ENCODE assay signal across 2 cellular contexts in the genomic region with DNA sequence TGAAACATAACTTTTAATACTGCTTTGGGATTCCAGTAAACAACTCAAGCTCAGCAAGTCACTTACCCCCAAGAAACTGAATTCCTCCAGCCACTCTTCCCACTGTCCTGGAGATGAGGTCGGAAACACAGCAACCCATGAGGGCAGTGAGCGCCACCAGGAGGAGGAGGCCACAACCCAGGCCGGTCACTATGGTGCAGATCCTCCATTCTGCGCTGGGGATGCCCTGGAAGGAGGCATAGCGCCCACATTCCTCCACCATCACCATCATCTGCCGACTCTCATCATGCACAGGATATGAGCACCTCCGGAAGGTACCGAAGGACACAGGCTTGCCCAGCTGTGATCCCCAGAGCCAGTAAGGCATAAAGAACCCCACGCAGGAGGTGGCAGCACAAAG.
TF ChIP-seq lines count a peak whose summit lies in the region.

No MANE protein-coding gene starts in this region.

TF ChIP-seq in Ishikawa, 13 proteins besides CTCF, POLR2A, EP300 and RAD21 (continued from another document):
- TF ChIP-seq REST (IDR thresholded peaks at IDR 0.05; ENCODE audit: low read depth) (no peak), TEAD4 (IDR thresholded peaks at IDR 0.05) (no peak), CREB1 (IDR thresholded peaks at IDR 0.05; ENCODE audit: low read depth) (no peak), EGR1 (IDR thresholded peaks at IDR 0.05) (no peak), TAF1 (IDR thresholded peaks at IDR 0.05; ENCODE audit: low read depth) (no peak), ZBTB7A (IDR thresholded peaks at IDR 0.05; ENCODE audit: low read depth) (no peak), TCF12 (IDR thresholded peaks at IDR 0.05; ENCODE audit: low read depth) (no peak), CEBPB (IDR thresholded peaks at IDR 0.05) (no peak)
- TF ChIP-seq, protein P1, sequence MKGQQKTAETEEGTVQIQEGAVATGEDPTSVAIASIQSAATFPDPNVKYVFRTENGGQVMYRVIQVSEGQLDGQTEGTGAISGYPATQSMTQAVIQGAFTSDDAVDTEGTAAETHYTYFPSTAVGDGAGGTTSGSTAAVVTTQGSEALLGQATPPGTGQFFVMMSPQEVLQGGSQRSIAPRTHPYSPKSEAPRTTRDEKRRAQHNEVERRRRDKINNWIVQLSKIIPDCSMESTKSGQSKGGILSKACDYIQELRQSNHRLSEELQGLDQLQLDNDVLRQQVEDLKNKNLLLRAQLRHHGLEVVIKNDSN (IDR thresholded peaks at IDR 0.05): no peak

TF ChIP-seq in endothelial cell of umbilical vein, 7 proteins besides CTCF, POLR2A, EP300 and RAD21 (continued from another document):
- no peak for TF ChIP-seq EZH2 (IDR thresholded peaks at IDR 0.05; ENCODE audit: borderline replicate concordance, low read depth, low read length, severe bottlenecking)
